In the genomic region with DNA sequence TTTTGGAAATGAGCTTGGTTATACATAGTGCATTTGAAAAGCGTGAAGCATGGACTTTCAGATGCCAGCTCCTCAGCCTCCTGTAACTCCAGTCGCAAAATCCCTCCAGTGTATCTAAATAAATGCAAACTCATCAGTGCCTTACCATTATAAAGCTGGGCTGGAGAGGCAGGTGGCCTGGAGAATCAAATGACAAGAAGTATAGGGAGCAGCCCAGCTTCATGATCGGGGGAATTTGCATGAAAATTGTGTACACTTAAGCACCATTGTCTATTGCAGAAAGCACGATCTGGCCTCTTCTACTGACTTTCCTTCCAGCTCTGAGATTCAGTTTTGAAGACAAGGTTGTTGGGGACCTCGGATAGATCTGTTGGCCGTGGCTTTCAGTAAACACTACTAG, we compare ENCODE assay signal across 21 cellular contexts.
A peak's percentile ranks its signal among the peaks of the same experiment; 100 is the strongest.
DNase-seq lines count a peak whose midpoint lies in the region; ATAC-seq and TF ChIP-seq lines count a peak whose summit lies in the region.
"Had no signal": no experiment of that assay in that cellular context is flagged by ENCODE, and none has a peak within 500 bp of the region (broad histone marks: within the 10 kb centered on the region; RNA-seq: fewer than 3 reads in every experiment).

No MANE protein-coding gene starts in this region.

- peaks cover 0 to 93% of the 10 kb centered on the region in 2 donors for H3K4me1 ChIP-seq in right atrium auricular region
- peaks cover 18 to 99% (median 71%) of the 10 kb centered on the region in 9 donors for H3K4me1 ChIP-seq in heart right ventricle
- peaks cover 47% of the 10 kb centered on the region for H3K4me1 ChIP-seq in IMR-90 (ENCODE audit: control insufficient read depth, insufficient read depth, low read length)
- peaks cover 3 to 100% (median 81%) of the 10 kb centered on the region in 4 donors for H3K4me1 ChIP-seq in tibial artery

- no peak overlapping the region for H3K9ac ChIP-seq in IMR-90 (ENCODE audit: low read depth, low read length)

- H3K27me3 ChIP-seq in right atrium auricular region (no peaks in the 10 kb centered on the region), heart right ventricle (no peaks in the 10 kb centered on the region), IMR-90 (ENCODE audit: control insufficient read depth, insufficient read depth, low read length) (no peaks in the 10 kb centered on the region), tibial artery (no peaks in the 10 kb centered on the region)
- H3K27me3 ChIP-seq: upper lobe of left lung had no signal

- DNase-seq in right atrium auricular region (ENCODE audit: low spot score) (no peak), heart right ventricle (no peak), IMR-90 (no peak), coronary artery (ENCODE audit: low spot score) (no peak), tibial artery (no peak), RWPE1 (ENCODE audit: low spot score) (no peak)
- DNase-seq: activated CD4-positive, alpha-beta T cell treated with anti-CD3 and anti-CD28 coated beads for 36 hours; activated effector memory CD4-positive, alpha-beta T cell treated with Interleukin-2 at 50 U/mL for 16 hours; activated T-cell treated with anti-CD3 and anti-CD28 coated beads for 4 hours; cerebellar nuclear complex; EL; stimulated activated CD4-positive, alpha-beta T cell treated with anti-CD3 and anti-CD28 coated beads, Interleukin-12 subunit alpha, Interleukin-12 subunit beta, amount 100 ng/mL, for 4 hours; stimulated activated CD4-positive, alpha-beta T cell treated with anti-CD3 and anti-CD28 coated beads, Interleukin-4, amount 100 ng/mL, for 24 hours; upper lobe of left lung had no signal

- no TSS peak for BruUV-seq in IMR-90 (replicated peaks; lab: Mats Ljungman, UMichigan)

- no peak overlapping the region for H2BK5ac ChIP-seq in IMR-90 (ENCODE audit: low read depth, low read length, poor library complexity, severe bottlenecking)

- 0 out of 3 replicates have a peak overlapping the region, but pooled peaks have one; percentile 13 for H2BK15ac ChIP-seq in IMR-90 (ENCODE audit: low read depth, low read length)

- 0 out of 2 replicates have a peak overlapping the region, but pooled peaks have one; percentile 5 for H2AK5ac ChIP-seq in IMR-90 (ENCODE audit: low read depth, low read length)

- CTCF ChIA-PET in IMR-90 (lab: Yijun Ruan, JAX): interaction anchor here (0.8 to 1.3 kb wide), 2 partner anchors 8 to 29 kb away, joined by 5 read pairs; no protein-coding TSS in a partner anchor
- CTCF ChIA-PET in RWPE1 (lab: Yijun Ruan, JAX): interaction anchor here (1.2 kb wide), 1 partner anchor 131 kb away, joined by 3 read pairs; no protein-coding TSS in a partner anchor

- no peak overlapping the region for H3K56ac ChIP-seq in IMR-90 (ENCODE audit: extremely low read depth, insufficient read depth, low read length)

- H3K9me1 ChIP-seq in IMR-90 (ENCODE audit: insufficient read depth, low read length): peaks cover 67% of the 10 kb centered on the region

- H2AFZ ChIP-seq in IMR-90 (replicated peaks; ENCODE audit: low read length, poor library complexity): no peak overlapping the region

- TF ChIP-seq POLR2A in IMR-90 (IDR thresholded peaks at IDR 0.05; ENCODE audit: low read depth, low read length): no peak

- intact Hi-C loops in heart right ventricle (cut with DNase I): loop anchor here in 1 of 10 donors (10.0 kb wide), 1 partner anchor 45 kb away; no protein-coding TSS in a partner anchor
- intact Hi-C loops in IMR-90 (cut with micrococcal nuclease): no loop called here
- intact Hi-C loops in tibial artery (cut with DNase I; ENCODE audit: low total_unique reads): loop anchor here (5.0 kb wide), 1 partner anchor 58 kb away; no protein-coding TSS in a partner anchor

- H3K18ac ChIP-seq in IMR-90 (ENCODE audit: low read depth, low read length): no peak overlapping the region

- H3K4ac ChIP-seq in IMR-90 (ENCODE audit: low read depth, low read length): no peak overlapping the region

- H3K14ac ChIP-seq in IMR-90 (replicated peaks; ENCODE audit: low read depth, low read length): no peak overlapping the region

- no peak for TF ChIP-seq CTCF in right atrium auricular region (IDR thresholded peaks at IDR 0.05)
- no peak for TF ChIP-seq CTCF in heart right ventricle (IDR thresholded peaks at IDR 0.05)
- no peak for TF ChIP-seq CTCF in IMR-90 (conservative IDR thresholded peaks at IDR 0.05; ENCODE audit: low read depth, low read length)
- no peak for TF ChIP-seq CTCF in coronary artery (IDR thresholded peaks at IDR 0.05)
- no peak for TF ChIP-seq CTCF in tibial artery (IDR thresholded peaks at IDR 0.05)
- TF ChIP-seq CTCF in RWPE1 (conservative IDR thresholded peaks at IDR 0.05; ENCODE audit: low read depth): no peak

- no peaks in the 10 kb centered on the region for H3K9me3 ChIP-seq in right atrium auricular region
- no peaks in the 10 kb centered on the region for H3K9me3 ChIP-seq in heart right ventricle
- H3K9me3 ChIP-seq in IMR-90 (ENCODE audit: control insufficient read depth, insufficient read depth, low read length): no peaks in the 10 kb centered on the region
- no peaks in the 10 kb centered on the region for H3K9me3 ChIP-seq in tibial artery
- H3K9me3 ChIP-seq: upper lobe of left lung had no signal

- H3K36me3 ChIP-seq in right atrium auricular region: no peaks in the 10 kb centered on the region
- no peaks in the 10 kb centered on the region for H3K36me3 ChIP-seq in heart right ventricle
- H3K36me3 ChIP-seq in IMR-90 (ENCODE audit: control insufficient read depth, insufficient read depth, low read length): no peaks in the 10 kb centered on the region
- H3K36me3 ChIP-seq in tibial artery: no peaks in the 10 kb centered on the region
- H3K36me3 ChIP-seq: upper lobe of left lung had no signal

- ATAC-seq in heart right ventricle (no peak), IMR-90 (ENCODE audit: low read depth) (no peak), HG03095 (IDR thresholded peaks at IDR 0.05; ENCODE audit: unreplicated experiment) (no peak), GM18861 (IDR thresholded peaks at IDR 0.05; ENCODE audit: unreplicated experiment) (no peak)
- ATAC-seq: activated CD4-positive, alpha-beta T cell treated with anti-CD3 and anti-CD28 coated beads for 36 hours; GM12878; HepG2; sciatic nerve; stimulated activated effector memory CD8-positive, alpha-beta T cell treated with anti-CD3 and anti-CD28 coated beads, Interleukin-12 subunit alpha, Interleukin-12 subunit beta, amount 100 ng/mL, for 72 hours had no signal

- 0 out of 2 replicates have a peak overlapping the region, but pooled peaks have one; percentile 12 for H3K23ac ChIP-seq in IMR-90 (ENCODE audit: low read depth, low read length)

- no peak overlapping the region for H2BK20ac ChIP-seq in IMR-90 (ENCODE audit: low read depth, low read length)

- H3K27ac ChIP-seq in right atrium auricular region (peak overlapping the region; percentile 85 to 90), heart right ventricle (peak overlapping the region in 4 of 10 donors; percentile 23 to 87 (median 76)), IMR-90 (ENCODE audit: insufficient read depth, low read length) (no peak overlapping the region), coronary artery (peak overlapping the region; percentile 52 to 80), tibial artery (peak overlapping the region; percentile 45 to 60), RWPE1 (no peak overlapping the region)
- H3K27ac ChIP-seq: SK-N-MC had no signal

- H2BK120ac ChIP-seq in IMR-90 (ENCODE audit: low read depth, low read length): no peak overlapping the region

- 89 to 91% methylated on average over 6 of the region's 6 CpGs for WGBS in heart right ventricle, 2 donors
- no CpG with 5 or more reads among the region's 6 CpGs for WGBS in IMR-90 (ENCODE audit: extremely low coverage in 2 of 2, insufficient read length in 1 of 2), 2 experiments

- H3K79me1 ChIP-seq in IMR-90 (ENCODE audit: low read depth in 1 of 2, low read length in 2 of 2): peaks cover 22 to 94% of the 10 kb centered on the region in 2 experiments

- in situ Hi-C loops in IMR-90 (cut with MboI; ENCODE audit: low sequenced_read_pairs): no loop called here

- H4K91ac ChIP-seq in IMR-90 (ENCODE audit: insufficient read depth, low read depth, low read length): no peak overlapping the region

- H3K4me3 ChIP-seq in right atrium auricular region (no peak overlapping the region), heart right ventricle (no peak overlapping the region), IMR-90 (ENCODE audit: insufficient read depth, low read depth, low read length) (no peak overlapping the region), coronary artery (no peak overlapping the region), tibial artery (no peak overlapping the region)
- H3K4me3 ChIP-seq: GM12878, SK-N-MC, upper lobe of left lung had no signal

- no peak overlapping the region for H4K8ac ChIP-seq in IMR-90 (ENCODE audit: low read depth in 2 of 2, low read length in 2 of 2)

- no peak overlapping the region for H2AK9ac ChIP-seq in IMR-90 (replicated peaks; ENCODE audit: low read depth, low read length, poor library complexity)

- peaks cover 95% of the 10 kb centered on the region for H4K20me1 ChIP-seq in IMR-90 (ENCODE audit: insufficient read depth, low read length)

- POLR2A ChIA-PET in IMR-90 (lab: Charles Lee; ENCODE audit: unreplicated experiment) (no interaction called here), RWPE1 (lab: Yijun Ruan, JAX; ENCODE audit: low non-redundant PET) (no interaction called here)

- no peak for TF ChIP-seq RAD21 in IMR-90 (IDR thresholded peaks at IDR 0.05; ENCODE audit: low read length)

- H3K4me2 ChIP-seq in IMR-90 (ENCODE audit: low read depth, low read length): no peak overlapping the region

- dilution Hi-C loops in IMR-90 (cut with HindIII; ENCODE audit: low sequenced_read_pairs, unreplicated experiment): no loop called here

- no peak overlapping the region for H4K5ac ChIP-seq in IMR-90 (ENCODE audit: low read depth, low read length)

TF ChIP-seq in IMR-90, 13 proteins besides CTCF, POLR2A, EP300 and RAD21 (continues in another document):
- no peak for TF ChIP-seq MXI1 (IDR thresholded peaks at IDR 0.05; ENCODE audit: borderline replicate concordance, low read depth, low read length)
- no peak for TF ChIP-seq FOS (IDR thresholded peaks at IDR 0.05; ENCODE audit: low read depth, low read length)
- no peak for TF ChIP-seq BHLHE40 (IDR thresholded peaks at IDR 0.05; ENCODE audit: low read depth, low read length)
- no peak for TF ChIP-seq MAFK (IDR thresholded peaks at IDR 0.05; ENCODE audit: low read depth, low read length)
- TF ChIP-seq MAZ (IDR thresholded peaks at IDR 0.05; ENCODE audit: borderline replicate concordance, low read depth, low read length): no peak
- TF ChIP-seq, protein P1, sequence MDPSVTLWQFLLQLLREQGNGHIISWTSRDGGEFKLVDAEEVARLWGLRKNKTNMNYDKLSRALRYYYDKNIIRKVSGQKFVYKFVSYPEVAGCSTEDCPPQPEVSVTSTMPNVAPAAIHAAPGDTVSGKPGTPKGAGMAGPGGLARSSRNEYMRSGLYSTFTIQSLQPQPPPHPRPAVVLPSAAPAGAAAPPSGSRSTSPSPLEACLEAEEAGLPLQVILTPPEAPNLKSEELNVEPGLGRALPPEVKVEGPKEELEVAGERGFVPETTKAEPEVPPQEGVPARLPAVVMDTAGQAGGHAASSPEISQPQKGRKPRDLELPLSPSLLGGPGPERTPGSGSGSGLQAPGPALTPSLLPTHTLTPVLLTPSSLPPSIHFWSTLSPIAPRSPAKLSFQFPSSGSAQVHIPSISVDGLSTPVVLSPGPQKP (IDR thresholded peaks at IDR 0.05; ENCODE audit: borderline replicate concordance, low read depth, low read length): no peak
- TF ChIP-seq NFE2L2 (IDR thresholded peaks at IDR 0.05; ENCODE audit: low read depth, low read length): no peak

Comparison
In these comparisons a context has a peak if more than half of its experiments do, and no peak if none do; other contexts are left out.
1. H3K27ac ChIP-seq: peak in right atrium auricular region (2 of 2), coronary artery (2 of 2) and tibial artery (2 of 2); none in IMR-90 (single experiment) and RWPE1 (single experiment).